Comparison of ENCODE assay signal across 23 cellular contexts in genomic region chr1:213127074-213127473, GRCh38.
"Had no signal": no experiment of that assay in that cellular context is flagged by ENCODE, and none has a peak within 500 bp of the region (broad histone marks: within the 10 kb centered on the region; RNA-seq: fewer than 3 reads in every experiment).

No MANE protein-coding gene starts in this region.

- H3K27ac ChIP-seq: adrenal gland, cardiac muscle cell, gastroesophageal sphincter, heart left ventricle, pancreas, spleen, thoracic aorta, upper lobe of right lung, VCaP had no signal

- H3K9me3 Mint-ChIP-seq: activated naive CD4-positive, alpha-beta T cell treated with anti-CD3 and anti-CD28 coated beads, Interleukin-2, amount 50 U/mL, for 24 hours; dendritic cell treated with granulocyte-macrophage colony-stimulating factor and Interleukin-4, amounts not matched to agents 40 ng/mL and 50 ng/mL, for 4 days; naive thymus-derived CD8-positive, alpha-beta T cell; stimulated activated memory B cell treated with anti-CD40 and anti-IgM and Interleukin-4, amounts not matched to agents 10 μg/mL and 1 μg/mL and 100 μg/mL, for 72 hours had no signal

- H3K4me1 ChIP-seq: upper lobe of right lung had no signal

- H3K36me3 ChIP-seq: adrenal gland, cardiac muscle cell, gastroesophageal sphincter, pancreas, spleen, thoracic aorta, upper lobe of right lung had no signal

- ATAC-seq: gastroesophageal sphincter; heart left ventricle; naive thymus-derived CD8-positive, alpha-beta T cell; pancreas; sciatic nerve; stimulated activated memory B cell treated with anti-CD40 and anti-IgM and Interleukin-4, amounts not matched to agents 10 μg/mL and 1 μg/mL and 100 μg/mL, for 72 hours; upper lobe of right lung had no signal

- H3K4me3 ChIP-seq: adrenal gland, cardiac muscle cell, gastroesophageal sphincter, heart left ventricle, pancreas, spleen, thoracic aorta, upper lobe of right lung had no signal

- H3K27ac Mint-ChIP-seq: activated naive CD4-positive, alpha-beta T cell treated with anti-CD3 and anti-CD28 coated beads, Interleukin-2, amount 50 U/mL, for 24 hours; dendritic cell treated with granulocyte-macrophage colony-stimulating factor and Interleukin-4, amounts not matched to agents 40 ng/mL and 50 ng/mL, for 4 days; naive thymus-derived CD8-positive, alpha-beta T cell; stimulated activated memory B cell treated with anti-CD40 and anti-IgM and Interleukin-4, amounts not matched to agents 10 μg/mL and 1 μg/mL and 100 μg/mL, for 72 hours had no signal

- H3K27me3 ChIP-seq: adrenal gland, cardiac muscle cell, gastroesophageal sphincter, heart left ventricle, pancreas, spleen, upper lobe of right lung had no signal

- H3K27me3 Mint-ChIP-seq: activated naive CD4-positive, alpha-beta T cell treated with anti-CD3 and anti-CD28 coated beads, Interleukin-2, amount 50 U/mL, for 24 hours; dendritic cell treated with granulocyte-macrophage colony-stimulating factor and Interleukin-4, amounts not matched to agents 40 ng/mL and 50 ng/mL, for 4 days; naive thymus-derived CD8-positive, alpha-beta T cell; stimulated activated memory B cell treated with anti-CD40 and anti-IgM and Interleukin-4, amounts not matched to agents 10 μg/mL and 1 μg/mL and 100 μg/mL, for 72 hours had no signal

- H3K4me3 Mint-ChIP-seq: activated naive CD4-positive, alpha-beta T cell treated with anti-CD3 and anti-CD28 coated beads, Interleukin-2, amount 50 U/mL, for 24 hours; dendritic cell treated with granulocyte-macrophage colony-stimulating factor and Interleukin-4, amounts not matched to agents 40 ng/mL and 50 ng/mL, for 4 days; naive thymus-derived CD8-positive, alpha-beta T cell; stimulated activated memory B cell treated with anti-CD40 and anti-IgM and Interleukin-4, amounts not matched to agents 10 μg/mL and 1 μg/mL and 100 μg/mL, for 72 hours had no signal

- H3K4me1 Mint-ChIP-seq: activated naive CD4-positive, alpha-beta T cell treated with anti-CD3 and anti-CD28 coated beads, Interleukin-2, amount 50 U/mL, for 24 hours; stimulated activated memory B cell treated with anti-CD40 and anti-IgM and Interleukin-4, amounts not matched to agents 10 μg/mL and 1 μg/mL and 100 μg/mL, for 72 hours had no signal

- DNase-seq: activated CD4-positive, CD25-positive, alpha-beta regulatory T cell treated with anti-CD3 and anti-CD28 coated beads, Interleukin-2, amount 50 U/mL, for 72 hours; activated CD8-positive, alpha-beta memory T cell treated with anti-CD3 and anti-CD28 coated beads for 24 hours; activated gamma-delta T cell; adrenal gland; effector CD8-positive, alpha-beta T cell; heart left ventricle; kidney glomerular epithelial cell; naive thymus-derived CD8-positive, alpha-beta T cell; pancreas; spleen; stimulated activated CD4-positive, alpha-beta T cell treated with anti-CD3 and anti-CD28 coated beads, Interleukin-4, amount 100 ng/mL, for 4 hours; T1000; upper lobe of right lung had no signal

- FAIRE-seq: astrocyte, endothelial cell of umbilical vein, pancreas had no signal

- H3K9me3 ChIP-seq: adrenal gland, gastroesophageal sphincter, pancreas, spleen, thoracic aorta, upper lobe of right lung had no signal
